ENCODE assay signal across 1 cellular context in genomic region chr6:46170357-46171289, GRCh38.
TF ChIP-seq lines count a peak whose summit lies in the region.

ENPP5 (minus strand) TSS chr6:46170980; CDS start chr6:46168262, 2,718 bp downstream.

TF ChIP-seq in GM12878, 131 proteins besides CTCF, POLR2A, EP300 and RAD21 (continued from another document):
- TF ChIP-seq, protein P1, sequence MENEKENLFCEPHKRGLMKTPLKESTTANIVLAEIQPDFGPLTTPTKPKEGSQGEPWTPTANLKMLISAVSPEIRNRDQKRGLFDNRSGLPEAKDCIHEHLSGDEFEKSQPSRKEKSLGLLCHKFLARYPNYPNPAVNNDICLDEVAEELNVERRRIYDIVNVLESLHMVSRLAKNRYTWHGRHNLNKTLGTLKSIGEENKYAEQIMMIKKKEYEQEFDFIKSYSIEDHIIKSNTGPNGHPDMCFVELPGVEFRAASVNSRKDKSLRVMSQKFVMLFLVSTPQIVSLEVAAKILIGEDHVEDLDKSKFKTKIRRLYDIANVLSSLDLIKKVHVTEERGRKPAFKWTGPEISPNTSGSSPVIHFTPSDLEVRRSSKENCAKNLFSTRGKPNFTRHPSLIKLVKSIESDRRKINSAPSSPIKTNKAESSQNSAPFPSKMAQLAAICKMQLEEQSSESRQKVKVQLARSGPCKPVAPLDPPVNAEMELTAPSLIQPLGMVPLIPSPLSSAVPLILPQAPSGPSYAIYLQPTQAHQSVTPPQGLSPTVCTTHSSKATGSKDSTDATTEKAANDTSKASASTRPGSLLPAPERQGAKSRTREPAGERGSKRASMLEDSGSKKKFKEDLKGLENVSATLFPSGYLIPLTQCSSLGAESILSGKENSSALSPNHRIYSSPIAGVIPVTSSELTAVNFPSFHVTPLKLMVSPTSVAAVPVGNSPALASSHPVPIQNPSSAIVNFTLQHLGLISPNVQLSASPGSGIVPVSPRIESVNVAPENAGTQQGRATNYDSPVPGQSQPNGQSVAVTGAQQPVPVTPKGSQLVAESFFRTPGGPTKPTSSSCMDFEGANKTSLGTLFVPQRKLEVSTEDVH (IDR thresholded peaks at IDR 0.05; ENCODE audit: low read depth, partially characterized antibody), result no peak
- TF ChIP-seq ETV6 (conservative IDR thresholded peaks at IDR 0.05 in 1 of 2, IDR thresholded peaks at IDR 0.05 in 1 of 2; ENCODE audit: borderline replicate concordance in 1 of 2, low read depth in 1 of 2), result no peak
- TF ChIP-seq SP1 (IDR thresholded peaks at IDR 0.05; ENCODE audit: low read depth, low read length), result peak; percentile 82
- no peak for TF ChIP-seq NFYA (IDR thresholded peaks at IDR 0.05; ENCODE audit: borderline replicate concordance, low read depth, low read length)
- TF ChIP-seq YY1 (IDR thresholded peaks at IDR 0.05; ENCODE audit: low read depth, low read length), result no peak
- no peak for TF ChIP-seq SMARCA5 (IDR thresholded peaks at IDR 0.05)
- peak; percentile 95 for TF ChIP-seq PKNOX1 (IDR thresholded peaks at IDR 0.05)
- no peak for TF ChIP-seq USF1 (IDR thresholded peaks at IDR 0.05; ENCODE audit: borderline replicate concordance, extremely low read length, insufficient read depth, low read depth, low read length)
- TF ChIP-seq TCF3 (IDR thresholded peaks at IDR 0.05; ENCODE audit: borderline replicate concordance, insufficient read depth, low read depth, low read length), result 0 out of 2 replicates have a peak, but pooled peaks have one; percentile 12
- no peak for TF ChIP-seq SIN3A (IDR thresholded peaks at IDR 0.05; ENCODE audit: low read depth, low read length)
- TF ChIP-seq EGR1 (IDR thresholded peaks at IDR 0.05; ENCODE audit: borderline replicate concordance in 1 of 2, low read depth in 2 of 2, low read length in 2 of 2), result peak in 1 of 2 experiments; percentile 34; a peak in 1 of 3 replicates
- no peak for TF ChIP-seq GATAD2B (conservative IDR thresholded peaks at IDR 0.05; ENCODE audit: low read depth)
- peak in 1 of 2 experiments; percentile 46; a peak in 1 of 4 replicates for TF ChIP-seq BHLHE40 (IDR thresholded peaks at IDR 0.05; ENCODE audit: borderline replicate concordance in 1 of 2, low read depth in 2 of 2, low read length in 1 of 2)
- no peak for TF ChIP-seq MTA3 (IDR thresholded peaks at IDR 0.05; ENCODE audit: borderline replicate concordance, low read length)
- no peak for TF ChIP-seq ZNF592 (IDR thresholded peaks at IDR 0.05)
- TF ChIP-seq NR2C2 (IDR thresholded peaks at IDR 0.05; ENCODE audit: borderline replicate concordance, control insufficient read depth, insufficient read length, low read depth), result no peak
- TF ChIP-seq FOS (IDR thresholded peaks at IDR 0.05; ENCODE audit: borderline replicate concordance, extremely low read depth, insufficient read length), result peak; percentile 27
- TF ChIP-seq MEF2A (IDR thresholded peaks at IDR 0.05; ENCODE audit: insufficient read depth, low read depth, low read length), result no peak
- TF ChIP-seq LARP7 (IDR thresholded peaks at IDR 0.05), result no peak
